Comparison of ENCODE assay signal across 13 cellular contexts in genomic region chr3:194313642-194314430, GRCh38. TPM values are rescaled to one million over a fixed set of nuclear protein-coding genes. Genes with fewer than 3 reads are reported as not detected.
DNase-seq lines count a peak whose midpoint lies in the region; ATAC-seq, FAIRE-seq and TF ChIP-seq lines count a peak whose summit lies in the region.
"Had no signal": no experiment of that assay in that cellular context is flagged by ENCODE, and none has a peak within 500 bp of the region (broad histone marks: within the 10 kb centered on the region; RNA-seq: fewer than 3 reads in every experiment).

No MANE protein-coding gene starts in this region.

- FAIRE-seq in endothelial cell of umbilical vein (lab: Jason Lieb, UNC): no peak
- FAIRE-seq in HTR-8/SVneo (lab: Jason Lieb, UNC): no peak

- no peaks in the 10 kb centered on the region for H4K20me1 ChIP-seq in endothelial cell of umbilical vein (replicated peaks; ENCODE audit: control insufficient read depth, extremely low read depth, insufficient read depth, low read length)

- H3K4me2 ChIP-seq in endothelial cell of umbilical vein (ENCODE audit: insufficient read depth, low read length): no peak overlapping the region
- H3K4me2 ChIP-seq: KMS-11 had no signal

- no peak overlapping the region for H3K9ac ChIP-seq in endothelial cell of umbilical vein (replicated peaks; ENCODE audit: extremely low read depth, insufficient read depth, low read length)
- no peak overlapping the region for H3K9ac ChIP-seq in muscle layer of colon (ENCODE audit: low read length)
- H3K9ac ChIP-seq: KMS-11 had no signal

- TF ChIP-seq EP300 in Ishikawa (IDR thresholded peaks at IDR 0.05; ENCODE audit: borderline replicate concordance): no peak

- DNase-seq in A673 (ENCODE audit: low spot score) (peak; percentile 65), endothelial cell of umbilical vein (ENCODE audit: low read depth, low spot score) (no peak), HTR-8/SVneo (ENCODE audit: insufficient read length, low spot score) (no peak), A172 (ENCODE audit: low spot score) (no peak), iPS-NIHi11 (ENCODE audit: low spot score) (no peak)
- DNase-seq: activated CD4-positive, alpha-beta T cell treated with anti-CD3 and anti-CD28 coated beads for 48 hours; CD4-positive, alpha-beta memory T cell; foreskin melanocyte had no signal

- BruUV-seq in A673 (replicated peaks; lab: Mats Ljungman, UMichigan) (no TSS peak), endothelial cell of umbilical vein (replicated peaks; lab: Mats Ljungman, UMichigan) (no TSS peak)

- H3K9me3 ChIP-seq in A673 (ENCODE audit: low read depth, low read length, poor library complexity, severe bottlenecking): peaks cover 5% of the 10 kb centered on the region
- no peaks in the 10 kb centered on the region for H3K9me3 ChIP-seq in endothelial cell of umbilical vein (replicated peaks; ENCODE audit: control insufficient read depth, insufficient read depth, low read length)
- no peaks in the 10 kb centered on the region for H3K9me3 ChIP-seq in muscle layer of colon (ENCODE audit: low read length)

- H3K27me3 ChIP-seq in A673 (replicated peaks; ENCODE audit: insufficient read depth, low read depth, low read length, poor library complexity) (no peaks in the 10 kb centered on the region), endothelial cell of umbilical vein (ENCODE audit: control insufficient read depth in 2 of 2, insufficient read depth in 2 of 2, low read length in 2 of 2) (peaks cover 4 to 5% of the 10 kb centered on the region in 2 experiments), muscle layer of colon (ENCODE audit: control insufficient read depth in 1 of 2, insufficient read depth in 2 of 2, low read length in 2 of 2) (no peaks in the 10 kb centered on the region)

- dilution Hi-C loops in endothelial cell of umbilical vein (cut with MboI; ENCODE audit: extremely low pct_ligation_motif_present, low sequenced_read_pairs): loop anchor here (25.0 kb wide), 1 partner anchor 552 kb away; no protein-coding TSS in a partner anchor

- no peak overlapping the region for H2AFZ ChIP-seq in endothelial cell of umbilical vein (ENCODE audit: low read depth, low read length)

- no peaks in the 10 kb centered on the region for H3K9me1 ChIP-seq in endothelial cell of umbilical vein (replicated peaks; ENCODE audit: control insufficient read depth, extremely low read depth, insufficient read depth, low read length)

- POLR2A ChIA-PET in A673 (lab: Charles Lee; ENCODE audit: low non-redundant PET): no interaction called here
- POLR2A ChIA-PET in endothelial cell of umbilical vein (lab: Charles Lee): interaction anchor here (0.6 to 1.8 kb wide), 3 partner anchors 14 to 178 kb away, joined by 3 to 7 read pairs (median 4); partner anchors contain the start of gene HES1

- H3K27ac ChIP-seq in A673 (ENCODE audit: low read depth, low read length, poor library complexity, severe bottlenecking): no peak overlapping the region
- no peak overlapping the region for H3K27ac ChIP-seq in endothelial cell of umbilical vein (ENCODE audit: insufficient read depth, low read depth, low read length)
- H3K27ac ChIP-seq in muscle layer of colon (ENCODE audit: low read depth, low read length): peak overlapping the region; percentile 88
- H3K27ac ChIP-seq: KMS-11 had no signal

- no peak for TF ChIP-seq RAD21 in Ishikawa (IDR thresholded peaks at IDR 0.05; ENCODE audit: low read depth)

- no peak for ATAC-seq in HG02678 (IDR thresholded peaks at IDR 0.05; ENCODE audit: unreplicated experiment)

- CTCF ChIA-PET in A673 (lab: Charles Lee) (interaction anchor here (0.5 to 0.9 kb wide), 3 partner anchors 178 to 533 kb away, joined by 3 to 5 read pairs (median 4); partner anchors contain the start of gene HES1), endothelial cell of umbilical vein (lab: Charles Lee) (interaction anchor here (0.7 to 5.6 kb wide), 10 partner anchors 39 to 650 kb away, joined by 3 to 355 read pairs (median 10); partner anchors contain the start of gene HES1)

- no peak for TF ChIP-seq POLR2A in endothelial cell of umbilical vein (IDR thresholded peaks at IDR 0.05; ENCODE audit: low read depth, low read length)

- no peaks in the 10 kb centered on the region for H3K79me2 ChIP-seq in endothelial cell of umbilical vein (ENCODE audit: control insufficient read depth, insufficient read depth, low read length)

- peak; percentile 44 for TF ChIP-seq CTCF in A673 (conservative IDR thresholded peaks at IDR 0.05; ENCODE audit: low read depth, low read length)
- peak; percentile 10 to 32 for TF ChIP-seq CTCF in endothelial cell of umbilical vein (IDR thresholded peaks at IDR 0.05; ENCODE audit: extremely low read depth in 1 of 2, insufficient read depth in 1 of 2, low read depth in 1 of 2, low read length in 2 of 2)

- H3K4me3 ChIP-seq in A673 (ENCODE audit: low read depth, low read length, poor library complexity, severe bottlenecking) (no peak overlapping the region), endothelial cell of umbilical vein (replicated peaks in 1 of 3; ENCODE audit: insufficient read depth in 1 of 3, low read depth in 1 of 3, low read length in 3 of 3) (no peak overlapping the region), muscle layer of colon (ENCODE audit: low read depth in 1 of 2, low read length in 2 of 2) (no peak overlapping the region)

- H3K4me1 ChIP-seq in A673 (ENCODE audit: insufficient read depth, low read length, poor library complexity, severe bottlenecking) (peaks cover 48% of the 10 kb centered on the region), endothelial cell of umbilical vein (ENCODE audit: control insufficient read depth, extremely low read depth, insufficient read depth, low read length) (peaks cover 7% of the 10 kb centered on the region), muscle layer of colon (ENCODE audit: insufficient read depth, low read length) (peaks cover 46% of the 10 kb centered on the region)

- intact Hi-C loops in A673 (cut with micrococcal nuclease; ENCODE audit: unreplicated experiment): loop anchor here (2.0 to 10.0 kb wide), 3 partner anchors 109 to 533 kb away; no protein-coding TSS in a partner anchor
- intact Hi-C loops in endothelial cell of umbilical vein (cut with micrococcal nuclease): no loop called here

- H3K36me3 ChIP-seq in A673 (ENCODE audit: insufficient read depth, low read length, poor library complexity, severe bottlenecking) (no peaks in the 10 kb centered on the region), endothelial cell of umbilical vein (ENCODE audit: control insufficient read depth in 2 of 2, extremely low read depth in 1 of 2, insufficient read depth in 2 of 2, low read length in 2 of 2) (no peaks in the 10 kb centered on the region), muscle layer of colon (ENCODE audit: insufficient read depth, low read length) (no peaks in the 10 kb centered on the region)

TF ChIP-seq in endothelial cell of umbilical vein, 7 proteins besides CTCF, POLR2A, EP300 and RAD21:
- TF ChIP-seq MAX (IDR thresholded peaks at IDR 0.05; ENCODE audit: insufficient read depth, insufficient read length) (no peak), POLR2AphosphoS5 (IDR thresholded peaks at IDR 0.05; ENCODE audit: insufficient read depth, low read depth, low read length) (no peak), GATA2 (IDR thresholded peaks at IDR 0.05; ENCODE audit: insufficient read depth, insufficient read length, low read depth, low read length) (no peak), MYC (IDR thresholded peaks at IDR 0.05; ENCODE audit: low read depth, low read length) (no peak), EZH2 (IDR thresholded peaks at IDR 0.05; ENCODE audit: borderline replicate concordance, low read depth, low read length, severe bottlenecking) (no peak), JUN (IDR thresholded peaks at IDR 0.05; ENCODE audit: borderline replicate concordance, insufficient read depth, insufficient read length, low read depth) (no peak), FOS (IDR thresholded peaks at IDR 0.05; ENCODE audit: borderline replicate concordance, insufficient read depth, low read length) (no peak)

RNA-seq across cellular contexts. Expression of gene CPN2, which starts 37.3 kb away (rescaled TPM):
- not detected in 2 replicates for total RNA-seq in A673 (2021)
- total RNA-seq in endothelial cell of umbilical vein: not detected in 2 replicates
- not detected in 2 replicates for polyA plus RNA-seq in endothelial cell of umbilical vein
- not detected in 2 replicates for polyA plus RNA-seq in endothelial cell of umbilical vein (2011; cell fraction: cytosol; rRNA removed)
- polyA plus RNA-seq in endothelial cell of umbilical vein (2011; cell fraction: nucleus; rRNA removed): not detected in 2 replicates
- not detected in 2 replicates for polyA plus RNA-seq in endothelial cell of umbilical vein (2012)
- polyA minus RNA-seq in endothelial cell of umbilical vein: not detected in 2 replicates
- polyA minus RNA-seq in endothelial cell of umbilical vein (2011; cell fraction: cytosol; rRNA and poly(A)+ RNA removed): not detected
- not detected in 2 replicates for polyA minus RNA-seq in endothelial cell of umbilical vein (2011; cell fraction: nucleus; rRNA and poly(A)+ RNA removed)
- total RNA-seq in A172 (2014; rRNA removed; shearing (Covaris generic)): 0.10 TPM in 1 of 2 replicates, not detected in the other
- total RNA-seq: CD4-positive, alpha-beta memory T cell; myocyte had no signal
- polyA plus RNA-seq: CD4-positive, alpha-beta memory T cell had no signal

RNA-seq across cellular contexts. Expression of gene LRRC15, which starts 55.7 kb away (rescaled TPM):
- total RNA-seq in A673 (2021) (not detected in 2 replicates), endothelial cell of umbilical vein (not detected in 2 replicates)
- not detected in 2 replicates for polyA plus RNA-seq in endothelial cell of umbilical vein
- polyA plus RNA-seq in endothelial cell of umbilical vein (2011; cell fraction: cytosol; rRNA removed): not detected in 2 replicates
- not detected in 2 replicates for polyA plus RNA-seq in endothelial cell of umbilical vein (2011; cell fraction: nucleus; rRNA removed)
- not detected in 2 replicates for polyA plus RNA-seq in endothelial cell of umbilical vein (2012)
- polyA minus RNA-seq in endothelial cell of umbilical vein: not detected in 2 replicates
- polyA minus RNA-seq in endothelial cell of umbilical vein (2011; cell fraction: cytosol; rRNA and poly(A)+ RNA removed): not detected
- not detected in 2 replicates for polyA minus RNA-seq in endothelial cell of umbilical vein (2011; cell fraction: nucleus; rRNA and poly(A)+ RNA removed)
- 33.3 and 47.7 TPM in 2 replicates for total RNA-seq in A172 (2014; rRNA removed; shearing (Covaris generic))
- total RNA-seq: CD4-positive, alpha-beta memory T cell; myocyte had no signal
- polyA plus RNA-seq: CD4-positive, alpha-beta memory T cell had no signal

Comparison
In these comparisons a context has a peak if more than half of its experiments do, and no peak if none do; other contexts are left out.
1. RNA of gene LRRC15, which starts 55.7 kb away (total RNA-seq): 33.3 to 47.7 TPM in A172; not detected in A673 and not detected in endothelial cell of umbilical vein; every median in the first group is over 10 times any median in the second.